ENCODE assay signal across 13 cellular contexts in genomic region chr5:122849746-122850145, GRCh38. TPM values are rescaled to one million over a fixed set of nuclear protein-coding genes. Genes with fewer than 3 reads are reported as not detected.
DNase-seq lines count a peak whose midpoint lies in the region; ATAC-seq and TF ChIP-seq lines count a peak whose summit lies in the region.
"Had no signal": no experiment of that assay in that cellular context is flagged by ENCODE, and none has a peak within 500 bp of the region (broad histone marks: within the 10 kb centered on the region; RNA-seq: fewer than 3 reads in every experiment).

No MANE protein-coding gene starts in this region.

- no peaks in the 10 kb centered on the region for H3K36me3 Mint-ChIP-seq in T-helper 17 cell (ENCODE audit: low read depth)
- peaks cover 5% of the 10 kb centered on the region for H3K36me3 Mint-ChIP-seq in nephron progenitor cell (ENCODE audit: low read depth)

- H3K36me3 ChIP-seq in upper lobe of right lung, result no peaks in the 10 kb centered on the region
- H3K36me3 ChIP-seq: tibial artery had no signal

- H3K27me3 ChIP-seq in foreskin keratinocyte, result no peaks in the 10 kb centered on the region
- no peaks in the 10 kb centered on the region for H3K27me3 ChIP-seq in upper lobe of right lung
- H3K27me3 ChIP-seq: tibial artery had no signal

- H3K4me1 ChIP-seq in foreskin keratinocyte (peaks cover 24% of the 10 kb centered on the region), upper lobe of right lung (peaks cover 38% of the 10 kb centered on the region)

- H3K9me3 Mint-ChIP-seq in nephron progenitor cell, result peaks cover 4% of the 10 kb centered on the region
- H3K9me3 Mint-ChIP-seq: activated CD4-positive, alpha-beta memory T cell treated with anti-CD3 and anti-CD28 coated beads, Interleukin-2, amount 10 ng/mL, durations not matched to agents 7 days and 5 days; GM23338; T-helper 1 cell treated with Interleukin-12 subunit alpha and Interleukin-12 subunit beta and Interleukin-4 antibody, amounts not matched to agents 30 μg/mL and 1 μg/mL, for 36 hours had no signal

- no peak overlapping the region for H3K4me3 Mint-ChIP-seq in T-helper 17 cell
- H3K4me3 Mint-ChIP-seq in nephron progenitor cell, result no peak overlapping the region
- H3K4me3 Mint-ChIP-seq: activated CD4-positive, alpha-beta memory T cell treated with anti-CD3 and anti-CD28 coated beads, Interleukin-2, amount 10 ng/mL, durations not matched to agents 7 days and 5 days; GM23338; T-helper 1 cell treated with Interleukin-12 subunit alpha and Interleukin-12 subunit beta and Interleukin-4 antibody, amounts not matched to agents 30 μg/mL and 1 μg/mL, for 36 hours had no signal

- H3K27ac ChIP-seq in foreskin keratinocyte (no peak overlapping the region), upper lobe of right lung (peak overlapping the region; percentile 43)
- H3K27ac ChIP-seq: tibial artery had no signal

- intact Hi-C loops in upper lobe of right lung (cut with DNase I), result no loop called here

- H3K4me1 Mint-ChIP-seq in T-helper 17 cell, result peaks cover 18% of the 10 kb centered on the region
- H3K4me1 Mint-ChIP-seq in nephron progenitor cell, result peaks cover 26% of the 10 kb centered on the region

- TF ChIP-seq CTCF in foreskin keratinocyte (conservative IDR thresholded peaks at IDR 0.05) (no peak), upper lobe of right lung (IDR thresholded peaks at IDR 0.05) (no peak), nephron progenitor cell (IDR thresholded peaks at IDR 0.05) (no peak)

- no peaks in the 10 kb centered on the region for H3K27me3 Mint-ChIP-seq in T-helper 17 cell
- peaks cover 3% of the 10 kb centered on the region for H3K27me3 Mint-ChIP-seq in nephron progenitor cell (ENCODE audit: low read depth, poor library complexity)
- H3K27me3 Mint-ChIP-seq: activated CD4-positive, alpha-beta memory T cell treated with anti-CD3 and anti-CD28 coated beads, Interleukin-2, amount 10 ng/mL, durations not matched to agents 7 days and 5 days had no signal

- no peak overlapping the region for H3K4me3 ChIP-seq in upper lobe of right lung
- H3K4me3 ChIP-seq: GM23338, tibial artery had no signal

- H3K9me3 ChIP-seq in T-helper 17 cell (ENCODE audit: control insufficient read depth, low read length, poor library complexity, severe bottlenecking) (no peaks in the 10 kb centered on the region), upper lobe of right lung (no peaks in the 10 kb centered on the region)
- H3K9me3 ChIP-seq: tibial artery had no signal

- ATAC-seq in T-helper 17 cell, result no peak
- ATAC-seq in foreskin keratinocyte, result peak; percentile 53
- ATAC-seq in upper lobe of right lung, result peak; percentile 76
- ATAC-seq in HG03108 (IDR thresholded peaks at IDR 0.05; ENCODE audit: unreplicated experiment), result no peak
- ATAC-seq: GM23338 had no signal

- peak; percentile 68 for DNase-seq in SIG-M5 treated with dmso at 0.1 percent for 504 hours (lab: John Stamatoyannopoulos, UW; ENCODE audit: unreplicated experiment)
- no peak for DNase-seq in SIG-M5 (lab: John Stamatoyannopoulos, UW)
- no peak for DNase-seq in T-helper 17 cell
- peak; percentile 71 to 93 for DNase-seq in foreskin keratinocyte
- no peak for DNase-seq in upper lobe of right lung
- no peak for DNase-seq in activated effector memory CD4-positive, alpha-beta T cell treated with Interleukin-2 at 50 U/mL for 16 hours
- DNase-seq in nephron progenitor cell, result no peak
- DNase-seq: activated CD4-positive, alpha-beta memory T cell treated with anti-CD3 and anti-CD28 coated beads, Interleukin-2, amount 10 ng/mL, durations not matched to agents 7 days and 5 days; NCI-H1694; tibial artery had no signal

- H3K27ac Mint-ChIP-seq in T-helper 17 cell (peak overlapping the region; percentile 27), nephron progenitor cell (no peak overlapping the region)
- H3K27ac Mint-ChIP-seq: activated CD4-positive, alpha-beta memory T cell treated with anti-CD3 and anti-CD28 coated beads, Interleukin-2, amount 10 ng/mL, durations not matched to agents 7 days and 5 days; T-helper 1 cell treated with Interleukin-12 subunit alpha and Interleukin-12 subunit beta and Interleukin-4 antibody, amounts not matched to agents 30 μg/mL and 1 μg/mL, for 36 hours had no signal

RNA-seq across cellular contexts. Expression of gene SNX24, which starts 4.3 kb away (rescaled TPM):
- total RNA-seq in T-helper 17 cell (1 to 10 TPM; 7.3 to 7.7 TPM), foreskin keratinocyte (23.5 and 29.9 TPM in 2 replicates), upper lobe of right lung (30.2 TPM)
- 20.2 and 24.4 TPM in 2 replicates for polyA plus RNA-seq in foreskin keratinocyte

Comparison
In these comparisons a context has a peak if more than half of its experiments do, and no peak if none do; other contexts are left out.
1. DNase-seq: peak in SIG-M5 treated with dmso at 0.1 percent for 504 hours (single experiment) and foreskin keratinocyte (2 of 2); none in SIG-M5 (single experiment), T-helper 17 cell (0 of 3), upper lobe of right lung (single experiment), activated effector memory CD4-positive, alpha-beta T cell treated with Interleukin-2 at 50 U/mL for 16 hours (single experiment) and nephron progenitor cell (single experiment).
2. ATAC-seq: peak in foreskin keratinocyte (single experiment) and upper lobe of right lung (single experiment); none in T-helper 17 cell (single experiment) and HG03108 (single experiment).